ENCODE assay signal across 9 cellular contexts in the genomic region with DNA sequence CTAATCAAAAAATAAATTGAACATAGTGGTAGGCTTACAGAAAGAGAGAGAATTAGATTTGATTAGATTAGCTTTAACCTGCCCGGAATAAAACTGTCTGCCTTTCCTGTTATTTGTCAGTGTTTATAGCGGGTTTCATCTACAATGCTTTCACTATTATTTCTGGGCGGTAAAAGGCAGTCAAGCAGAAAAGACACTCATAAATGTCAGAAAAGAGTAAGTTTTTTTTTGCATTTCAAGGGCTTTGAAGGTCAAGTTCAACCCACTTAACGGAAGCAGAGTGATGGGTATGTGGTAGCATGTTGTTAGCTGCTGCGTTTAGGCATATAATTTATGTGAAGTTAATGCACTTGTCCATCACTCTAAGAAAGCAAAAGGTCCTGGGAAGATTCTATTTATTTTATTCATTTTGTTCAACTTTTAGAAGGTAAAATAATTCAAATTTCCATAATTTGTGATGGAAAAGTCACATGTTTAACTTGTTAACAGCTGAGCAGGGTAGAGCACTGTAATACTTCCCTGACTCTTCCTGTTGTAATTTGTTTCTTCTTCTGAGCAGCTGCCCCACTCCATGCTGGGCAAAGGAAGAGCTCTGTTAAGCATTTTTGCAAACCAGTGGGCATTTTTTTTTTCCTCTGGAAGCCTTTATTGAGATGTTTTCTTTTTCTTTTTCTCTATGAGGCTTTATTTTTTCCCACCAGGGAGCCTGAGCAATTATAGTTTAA.
DNase-seq lines count a peak whose midpoint lies in the region; ATAC-seq and TF ChIP-seq lines count a peak whose summit lies in the region.
"Had no signal": no experiment of that assay in that cellular context is flagged by ENCODE, and none has a peak within 500 bp of the region (broad histone marks: within the 10 kb centered on the region; RNA-seq: fewer than 3 reads in every experiment).

No MANE protein-coding gene starts in this region.

- H3K27me3 Mint-ChIP-seq in activated naive CD8-positive, alpha-beta T cell treated with anti-CD3 and anti-CD28 coated beads, Interleukin-2, amount 50 U/mL, for 24 hours, result no peaks in the 10 kb centered on the region

- no peak overlapping the region for H3K27ac ChIP-seq in RWPE1
- H3K27ac ChIP-seq: thoracic aorta had no signal

- no peak for TF ChIP-seq CTCF in RWPE1 (conservative IDR thresholded peaks at IDR 0.05; ENCODE audit: low read depth)

- in situ Hi-C loops in G401 (cut with HindIII; ENCODE audit: low sequenced_read_pairs), result no loop called here

- no peak for DNase-seq in activated naive CD8-positive, alpha-beta T cell treated with anti-CD3 and anti-CD28 coated beads, Interleukin-2, amount 50 U/mL, for 24 hours
- DNase-seq in OCI-M2 (lab: John Stamatoyannopoulos, UW; ENCODE audit: unreplicated experiment) (no peak), RWPE1 (ENCODE audit: low spot score) (no peak), G401 (ENCODE audit: low spot score) (no peak), ecto neural progenitor cell (ENCODE audit: low spot score) (no peak)

- H3K27ac Mint-ChIP-seq in activated naive CD8-positive, alpha-beta T cell treated with anti-CD3 and anti-CD28 coated beads, Interleukin-2, amount 50 U/mL, for 24 hours, result no peak overlapping the region

- peaks cover 33% of the 10 kb centered on the region for H3K4me1 Mint-ChIP-seq in activated naive CD8-positive, alpha-beta T cell treated with anti-CD3 and anti-CD28 coated beads, Interleukin-2, amount 50 U/mL, for 24 hours

- POLR2A ChIA-PET in RWPE1 (lab: Yijun Ruan, JAX; ENCODE audit: low non-redundant PET), result no interaction called here

- no peaks in the 10 kb centered on the region for H3K9me3 Mint-ChIP-seq in activated naive CD8-positive, alpha-beta T cell treated with anti-CD3 and anti-CD28 coated beads, Interleukin-2, amount 50 U/mL, for 24 hours

- CTCF ChIA-PET in RWPE1 (lab: Yijun Ruan, JAX), result no interaction called here

- H3K36me3 Mint-ChIP-seq in activated naive CD8-positive, alpha-beta T cell treated with anti-CD3 and anti-CD28 coated beads, Interleukin-2, amount 50 U/mL, for 24 hours (ENCODE audit: low read depth), result no peaks in the 10 kb centered on the region

- ATAC-seq in GM18517 (IDR thresholded peaks at IDR 0.05; ENCODE audit: unreplicated experiment), result peak; percentile 84
- ATAC-seq in GM21423 (IDR thresholded peaks at IDR 0.05; ENCODE audit: unreplicated experiment), result peak; percentile 74
- peak; percentile 79 for ATAC-seq in HG03439 (IDR thresholded peaks at IDR 0.05; ENCODE audit: unreplicated experiment)
- peak; percentile 43 for ATAC-seq in activated naive CD8-positive, alpha-beta T cell treated with anti-CD3 and anti-CD28 coated beads, Interleukin-2, amount 50 U/mL, for 24 hours

- H3K4me3 Mint-ChIP-seq in activated naive CD8-positive, alpha-beta T cell treated with anti-CD3 and anti-CD28 coated beads, Interleukin-2, amount 50 U/mL, for 24 hours, result peak overlapping the region; percentile 53
